Comparison of ENCODE assay signal across 8 cellular contexts in the genomic region with DNA sequence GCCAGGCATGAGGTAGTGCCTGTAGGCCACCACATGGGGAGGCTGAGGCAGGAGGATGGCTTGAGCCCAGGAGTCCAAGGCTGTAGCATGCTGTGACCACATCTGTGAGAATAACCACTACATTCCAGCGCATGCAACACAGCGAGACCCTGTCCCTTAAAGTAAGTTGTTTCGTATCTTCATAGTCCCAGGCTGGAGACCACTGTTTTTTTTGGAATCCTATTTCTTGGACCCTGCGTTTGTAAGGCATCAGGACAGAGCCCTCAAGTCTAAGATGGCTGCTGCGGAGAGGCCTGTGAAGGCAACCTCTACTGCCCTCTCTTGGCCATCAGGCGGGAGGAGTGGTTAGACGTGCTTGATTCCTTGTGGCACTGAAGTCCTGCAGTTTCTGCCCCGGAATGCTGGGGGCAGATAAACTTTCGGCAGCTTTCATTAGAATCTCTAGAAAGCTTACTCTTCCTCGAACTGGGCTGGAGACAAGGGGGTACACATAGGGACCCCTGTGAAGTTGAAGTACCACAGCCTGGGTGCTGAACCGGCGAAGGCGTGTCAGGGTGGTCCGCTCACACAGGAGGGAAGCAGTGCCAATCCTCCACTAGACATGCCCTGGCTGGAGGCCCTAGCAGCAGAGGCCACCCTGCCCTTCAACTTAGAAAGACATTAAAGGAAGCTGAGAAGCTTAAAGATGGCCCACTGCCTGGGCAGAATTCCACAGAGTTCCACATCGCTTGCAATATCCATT. TPM values are rescaled to one million over a fixed set of nuclear protein-coding genes. Genes with fewer than 3 reads are reported as not detected.
DNase-seq lines count a peak whose midpoint lies in the region; ATAC-seq and TF ChIP-seq lines count a peak whose summit lies in the region.

No MANE protein-coding gene starts in this region.

- H3K4me3 ChIP-seq in SJSA1 (no peak overlapping the region), choroid plexus epithelial cell (ENCODE audit: low read depth, low read length) (no peak overlapping the region)

- no peaks in the 10 kb centered on the region for H3K9me3 ChIP-seq in SJSA1 (replicated peaks)

- H3K27me3 ChIP-seq in SJSA1 (replicated peaks): no peaks in the 10 kb centered on the region

- POLR2A ChIA-PET in HEK293T (lab: Yijun Ruan, JAX): no interaction called here

- ATAC-seq in HG02970 (IDR thresholded peaks at IDR 0.05; ENCODE audit: low FRiP score, unreplicated experiment): no peak

- no peaks in the 10 kb centered on the region for H3K4me1 Mint-ChIP-seq in Calu3 (ENCODE audit: low read depth, unreplicated experiment)
- H3K4me1 Mint-ChIP-seq in nephron: peaks cover 4% of the 10 kb centered on the region

- no peak overlapping the region for H3K27ac ChIP-seq in SJSA1

- TF ChIP-seq CTCF in Calu3 (IDR thresholded peaks at IDR 0.05; ENCODE audit: unreplicated experiment): peak; percentile 64
- TF ChIP-seq CTCF in choroid plexus epithelial cell (conservative IDR thresholded peaks at IDR 0.05; ENCODE audit: low read depth, low read length): peak; percentile 85
- TF ChIP-seq CTCF in nephron (IDR thresholded peaks at IDR 0.05; ENCODE audit: unreplicated experiment in 3 of 3): peak; percentile 27 to 47 (median 42)

- H3K9me3 Mint-ChIP-seq in Calu3 (ENCODE audit: low read depth, unreplicated experiment) (no peaks in the 10 kb centered on the region), nephron (no peaks in the 10 kb centered on the region)

- H3K27me3 Mint-ChIP-seq in Calu3 (ENCODE audit: unreplicated experiment) (no peaks in the 10 kb centered on the region), nephron (ENCODE audit: low read depth) (no peaks in the 10 kb centered on the region)

- H3K27ac Mint-ChIP-seq in Calu3 (ENCODE audit: unreplicated experiment) (no peak overlapping the region), nephron (no peak overlapping the region)

- CTCF ChIA-PET in Calu3 (lab: Charles Lee): interaction anchor here (1.0 kb wide), 1 partner anchor 101 kb away, joined by 3 read pairs; no protein-coding TSS in a partner anchor
- CTCF ChIA-PET in HEK293T (lab: Yijun Ruan, JAX): interaction anchor here (0.7 to 1.1 kb wide), 3 partner anchors 10 to 531 kb away, joined by 3 to 4 read pairs (median 4); no protein-coding TSS in a partner anchor

- no peaks in the 10 kb centered on the region for H3K36me3 ChIP-seq in SJSA1

- intact Hi-C loops in Calu3 (cut with micrococcal nuclease; ENCODE audit: unreplicated experiment): loop anchor here (2.0 kb wide), 1 partner anchor 102 kb away; no protein-coding TSS in a partner anchor

- BruUV-seq in Calu3 (replicated peaks; lab: Mats Ljungman, UMichigan): no TSS peak

- no peaks in the 10 kb centered on the region for H3K4me1 ChIP-seq in SJSA1 (replicated peaks)

- peak; percentile 62 for DNase-seq in Calu3
- peak; percentile 87 for DNase-seq in HEK293T (ENCODE audit: extremely low spot score)
- peak; percentile 30 to 59 for DNase-seq in SJSA1 (ENCODE audit: low read depth in 1 of 2, low spot score in 2 of 2)
- peak; percentile 84 for DNase-seq in choroid plexus epithelial cell (ENCODE audit: low read depth)
- DNase-seq in KG1 (lab: John Stamatoyannopoulos, UW): no peak
- DNase-seq in occipital lobe (lab: John Stamatoyannopoulos, UW): no peak

- H3K36me3 Mint-ChIP-seq in Calu3 (ENCODE audit: insufficient read depth, unreplicated experiment): peaks cover 4% of the 10 kb centered on the region
- peaks cover 14% of the 10 kb centered on the region for H3K36me3 Mint-ChIP-seq in nephron (ENCODE audit: low read depth)

- no peak overlapping the region for H3K4me3 Mint-ChIP-seq in Calu3 (ENCODE audit: low read depth, unreplicated experiment)
- H3K4me3 Mint-ChIP-seq in nephron: no peak overlapping the region

TF ChIP-seq in HEK293T, 16 proteins besides CTCF, POLR2A, EP300 and RAD21:
- TF ChIP-seq ARNT (IDR thresholded peaks at IDR 0.05) (no peak), ZNF384 (IDR thresholded peaks at IDR 0.05) (no peak), TARDBP (IDR thresholded peaks at IDR 0.05) (no peak), FOXM1 (IDR thresholded peaks at IDR 0.05; ENCODE audit: borderline replicate concordance) (no peak), HDGF (IDR thresholded peaks at IDR 0.05; ENCODE audit: borderline replicate concordance) (0 out of 2 replicates have a peak, but pooled peaks have one; percentile 13), L3MBTL2 (conservative IDR thresholded peaks at IDR 0.05) (peak; percentile 48; the same call in 1 of the 2 replicates)
- TF ChIP-seq, protein P1, sequence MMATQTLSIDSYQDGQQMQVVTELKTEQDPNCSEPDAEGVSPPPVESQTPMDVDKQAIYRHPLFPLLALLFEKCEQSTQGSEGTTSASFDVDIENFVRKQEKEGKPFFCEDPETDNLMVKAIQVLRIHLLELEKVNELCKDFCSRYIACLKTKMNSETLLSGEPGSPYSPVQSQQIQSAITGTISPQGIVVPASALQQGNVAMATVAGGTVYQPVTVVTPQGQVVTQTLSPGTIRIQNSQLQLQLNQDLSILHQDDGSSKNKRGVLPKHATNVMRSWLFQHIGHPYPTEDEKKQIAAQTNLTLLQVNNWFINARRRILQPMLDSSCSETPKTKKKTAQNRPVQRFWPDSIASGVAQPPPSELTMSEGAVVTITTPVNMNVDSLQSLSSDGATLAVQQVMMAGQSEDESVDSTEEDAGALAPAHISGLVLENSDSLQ (IDR thresholded peaks at IDR 0.05): no peak
TF ChIP-seq in HEK293T: peak in this region for 2.

RNA-seq across cellular contexts. Expression of a gene that starts 36.6 kb away (rescaled TPM):
- 9.8 and 10.5 TPM in 2 replicates for total RNA-seq in Calu3 (2022)
- total RNA-seq in SJSA1 (2014; rRNA removed; shearing (Covaris generic)): 5.2 and 5.5 TPM in 2 replicates
- total RNA-seq in occipital lobe: 15.3 TPM

RNA-seq across cellular contexts. Expression of a gene that starts 41.6 kb away (rescaled TPM):
- total RNA-seq in Calu3 (2022) (1.3 and 2.8 TPM in 2 replicates), occipital lobe (not detected)
- not detected in 2 replicates for total RNA-seq in SJSA1 (2014; rRNA removed; shearing (Covaris generic))

RNA-seq across cellular contexts. Expression of a gene that starts 44.1 kb away (rescaled TPM):
- total RNA-seq in Calu3 (2022) (86.6 and 86.7 TPM in 2 replicates), occipital lobe (169 TPM)
- 27.6 and 34.2 TPM in 2 replicates for total RNA-seq in SJSA1 (2014; rRNA removed; shearing (Covaris generic))

Comparison
In these comparisons a context has a peak if more than half of its experiments do, and no peak if none do; other contexts are left out.
1. DNase-seq: peak in Calu3 (single experiment), HEK293T (single experiment), SJSA1 (2 of 2) and choroid plexus epithelial cell (single experiment); none in KG1 (single experiment) and occipital lobe (single experiment).
2. Peak in every context shown above with its lines, with median percentiles within 50 percentile points of each other: CTCF ChIP-seq.